In the genomic region with DNA sequence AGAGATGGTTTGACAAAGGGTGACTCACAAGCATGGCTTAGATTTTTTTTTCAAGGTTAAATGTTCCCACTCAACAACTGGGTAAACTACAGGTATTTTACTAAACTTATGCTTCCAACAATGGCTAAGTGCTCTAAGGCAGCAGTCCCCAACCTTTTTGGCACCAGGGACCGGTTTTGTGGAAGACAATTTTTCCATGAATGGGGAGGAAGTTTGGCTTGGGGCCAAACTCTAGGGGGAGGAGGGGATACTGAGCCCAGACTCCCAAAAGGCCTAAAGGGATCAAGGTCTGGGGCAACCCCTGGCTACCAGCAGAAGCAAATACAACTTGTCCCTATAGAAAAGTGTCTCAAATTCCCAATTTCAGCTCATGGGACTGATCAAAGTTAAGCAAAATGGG, we compare ENCODE assay signal across 27 cellular contexts. TPM values are rescaled to one million over a fixed set of nuclear protein-coding genes. Genes with fewer than 3 reads are reported as not detected.
"Had no signal": no experiment of that assay in that cellular context is flagged by ENCODE, and none has a peak within 500 bp of the region (broad histone marks: within the 10 kb centered on the region; RNA-seq: fewer than 3 reads in every experiment).

No MANE protein-coding gene starts in this region.

- H3K36me3 ChIP-seq: neutrophil, right atrium auricular region had no signal

- H3K79me2 ChIP-seq: hepatocyte had no signal

- H3K4me3 ChIP-seq: esophagus squamous epithelium, hepatocyte, lung, right atrium auricular region, sigmoid colon, skin epidermis, stomach, thoracic aorta, transverse colon had no signal

- H3K4me1 ChIP-seq: right atrium auricular region, sigmoid colon, transverse colon had no signal

- H3K9me3 ChIP-seq: esophagus squamous epithelium, neutrophil, right atrium auricular region, sigmoid colon, stomach, thoracic aorta, transverse colon had no signal

- DNase-seq: effector memory CD8-positive, alpha-beta T cell; esophagus squamous epithelium; foreskin fibroblast; left colon; left ventricle myocardium superior; mesendoderm; naive thymus-derived CD4-positive, alpha-beta T cell; nephron progenitor cell; posterior cingulate gyrus; sigmoid colon; stimulated activated CD4-positive, alpha-beta T cell treated with anti-CD3 and anti-CD28 coated beads, Interleukin-2, amount 100 ng/mL, for 24 hours; stimulated activated CD4-positive, alpha-beta T cell treated with anti-CD3 and anti-CD28 coated beads, Interleukin-4, amount 100 ng/mL, for 4 hours; stimulated activated naive B cell treated with anti-CD40 and anti-IgM and Interleukin-4, amounts not matched to agents 10 μg/mL and 1 μg/mL and 100 μg/mL, for 72 hours; stomach; substantia nigra; transverse colon had no signal

- H3K27ac ChIP-seq: esophagus squamous epithelium, hepatocyte, neutrophil, right atrium auricular region, sigmoid colon, skin epidermis, stomach, thoracic aorta, transverse colon had no signal

- H3K4me2 ChIP-seq: hepatocyte had no signal

- H2AFZ ChIP-seq: hepatocyte had no signal

- ATAC-seq: effector memory CD8-positive, alpha-beta T cell; left colon; left ventricle myocardium superior; naive thymus-derived CD4-positive, alpha-beta T cell; stimulated activated naive B cell treated with anti-CD40 and anti-IgM and Interleukin-4, amounts not matched to agents 10 μg/mL and 1 μg/mL and 100 μg/mL, for 72 hours had no signal

- H3K27me3 ChIP-seq: esophagus squamous epithelium, hepatocyte, neutrophil, right atrium auricular region, sigmoid colon, stomach, transverse colon had no signal

RNA-seq across cellular contexts. Expression of gene HSD17B3, which starts 32.0 kb away (rescaled TPM):
- total RNA-seq: epithelial cell of proximal tubule, kidney epithelial cell, osteocyte, pulmonary artery endothelial cell, right atrium auricular region, ureter had no signal
- polyA plus RNA-seq: naive thymus-derived CD4-positive, alpha-beta T cell had no signal
